ENCODE assay signal across 8 cellular contexts in the genomic region with DNA sequence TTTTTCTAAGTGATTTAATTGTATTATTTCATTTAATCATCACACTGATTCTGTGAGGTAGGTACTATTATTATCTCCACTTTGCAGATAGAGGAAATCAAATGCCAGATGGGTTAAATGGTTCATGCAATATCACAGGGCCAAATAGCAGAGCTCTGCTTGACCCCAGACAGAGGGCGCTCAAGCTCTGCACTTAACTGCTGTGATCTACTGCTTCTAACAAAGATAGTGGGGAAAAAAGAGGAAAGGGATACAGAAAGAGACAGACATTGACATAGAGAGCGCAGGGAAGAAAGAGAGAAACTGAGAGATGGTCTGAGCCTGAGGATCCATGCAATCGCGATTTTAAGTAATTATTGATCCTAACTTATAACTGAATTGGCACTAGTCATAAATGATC.
DNase-seq lines count a peak whose midpoint lies in the region; ATAC-seq, FAIRE-seq and TF ChIP-seq lines count a peak whose summit lies in the region.

No MANE protein-coding gene starts in this region.

- H4K20me1 ChIP-seq in GM12878 (ENCODE audit: control insufficient read depth, insufficient read depth): no peaks in the 10 kb centered on the region

- no peak for FAIRE-seq in GM12878 (lab: Jason Lieb, UNC)

- H3K9me3 ChIP-seq in BE2C (no peaks in the 10 kb centered on the region), GM12878 (replicated peaks; ENCODE audit: control insufficient read depth, insufficient read depth, low read length) (no peaks in the 10 kb centered on the region)

- H3K79me2 ChIP-seq in GM12878 (ENCODE audit: control insufficient read depth, insufficient read depth, low read length): no peaks in the 10 kb centered on the region

- H3K36me3 ChIP-seq in BE2C (no peaks in the 10 kb centered on the region), GM12878 (ENCODE audit: control insufficient read depth in 2 of 2, insufficient read depth in 2 of 2, low read length in 1 of 2) (no peaks in the 10 kb centered on the region)

- H3K9me3 Mint-ChIP-seq in stimulated activated effector memory CD8-positive, alpha-beta T cell treated with anti-CD3 and anti-CD28 coated beads, Interleukin-12 subunit alpha, Interleukin-12 subunit beta, amount 100 ng/mL, for 72 hours: peaks cover 2% of the 10 kb centered on the region

- no TSS peak for BruUV-seq in GM12878 (replicated peaks; lab: Mats Ljungman, UMichigan)

- H3K36me3 Mint-ChIP-seq in stimulated activated effector memory CD8-positive, alpha-beta T cell treated with anti-CD3 and anti-CD28 coated beads, Interleukin-12 subunit alpha, Interleukin-12 subunit beta, amount 100 ng/mL, for 72 hours: no peaks in the 10 kb centered on the region

- H3K4me1 ChIP-seq in BE2C (no peaks in the 10 kb centered on the region), GM12878 (ENCODE audit: control insufficient read depth, insufficient read depth, low read length) (no peaks in the 10 kb centered on the region)

- SMC1A ChIA-PET in GM12878 (lab: Charles Lee; ENCODE audit: uncharacterized antibody, unreplicated experiment): interaction anchor here (1.0 kb wide), 1 partner anchor 260 kb away, joined by 6 read pairs; no protein-coding TSS in a partner anchor

- H3K27ac ChIP-seq in GM12878 (ENCODE audit: control insufficient read depth, insufficient read depth): no peak overlapping the region

- RAD21 ChIA-PET in GM12878 (lab: Charles Lee; ENCODE audit: unreplicated experiment): interaction anchor here (1.0 kb wide), 2 partner anchors 260 to 818 kb away, joined by 4 to 6 read pairs; no protein-coding TSS in a partner anchor

- H3K4me3 Mint-ChIP-seq in stimulated activated effector memory CD8-positive, alpha-beta T cell treated with anti-CD3 and anti-CD28 coated beads, Interleukin-12 subunit alpha, Interleukin-12 subunit beta, amount 100 ng/mL, for 72 hours: no peak overlapping the region

- H3K27ac Mint-ChIP-seq in stimulated activated effector memory CD8-positive, alpha-beta T cell treated with anti-CD3 and anti-CD28 coated beads, Interleukin-12 subunit alpha, Interleukin-12 subunit beta, amount 100 ng/mL, for 72 hours: no peak overlapping the region

- no peak overlapping the region for H2AFZ ChIP-seq in GM12878 (ENCODE audit: control insufficient read depth, low read depth, low read length)

- intact Hi-C loops in GM12878 (cut with micrococcal nuclease; ENCODE audit: unreplicated experiment): loop anchor here (1.0 to 10.0 kb wide), 4 partner anchors 189 to 819 kb away; no protein-coding TSS in a partner anchor

- no peak overlapping the region for H3K9ac ChIP-seq in GM12878 (ENCODE audit: control insufficient read depth, insufficient read depth, low read length)

- no peaks in the 10 kb centered on the region for H3K27me3 ChIP-seq in BE2C
- no peaks in the 10 kb centered on the region for H3K27me3 ChIP-seq in GM12878 (replicated peaks in 1 of 2; ENCODE audit: control insufficient read depth in 2 of 2, insufficient read depth in 2 of 2, low read length in 1 of 2)

- no peaks in the 10 kb centered on the region for H3K4me1 Mint-ChIP-seq in stimulated activated effector memory CD8-positive, alpha-beta T cell treated with anti-CD3 and anti-CD28 coated beads, Interleukin-12 subunit alpha, Interleukin-12 subunit beta, amount 100 ng/mL, for 72 hours

- peak; percentile 59 for TF ChIP-seq CTCF in BE2C (IDR thresholded peaks at IDR 0.05; ENCODE audit: low read depth, low read length)
- TF ChIP-seq CTCF in GM12878 (IDR thresholded peaks at IDR 0.05 in 2 of 3, conservative IDR thresholded peaks at IDR 0.05 in 1 of 3; ENCODE audit: control insufficient read depth in 2 of 3, extremely low read depth in 1 of 3, insufficient read depth in 1 of 3, low read depth in 3 of 3, low read length in 3 of 3): peak; percentile 66 to 75 (median 66)

- CTCF ChIA-PET in GM12878 (lab: Yijun Ruan, JAX): interaction anchor here (0.6 to 6.4 kb wide), 7 partner anchors 10 to 820 kb away, joined by 3 to 66 read pairs (median 6); no protein-coding TSS in a partner anchor

- WGBS in GM12878 (ENCODE audit: insufficient coverage, insufficient replicate concordance, low lambda C conversion rate, missing lambda C conversion rate): 1% methylated on average over 4 of the region's 4 CpGs

- peak; percentile 79 for TF ChIP-seq RAD21 in GM12878 (IDR thresholded peaks at IDR 0.05; ENCODE audit: insufficient read depth, low read depth, low read length)

- DNase-seq in BE2C (peak; percentile 59), NCI-H748 (lab: John Stamatoyannopoulos, UW; ENCODE audit: unreplicated experiment) (peak; percentile 58), GM12878 (ENCODE audit: low read depth, low spot score) (no peak), iPS DF 19.7 (ENCODE audit: low read depth, low spot score) (peak; percentile 40), COLO668 (lab: John Stamatoyannopoulos, UW; ENCODE audit: unreplicated experiment) (no peak)
- DNase-seq in stimulated activated effector memory CD8-positive, alpha-beta T cell treated with anti-CD3 and anti-CD28 coated beads, Interleukin-12 subunit alpha, Interleukin-12 subunit beta, amount 100 ng/mL, for 72 hours (ENCODE audit: low spot score in 2 of 2): no peak

- TF ChIP-seq POLR2A in GM12878 (IDR thresholded peaks at IDR 0.05; ENCODE audit: low read depth, low read length): no peak

- H3K4me3 ChIP-seq in BE2C (ENCODE audit: low read depth, low read length) (no peak overlapping the region), GM12878 (no peak overlapping the region)

- no peak for TF ChIP-seq EP300 in GM12878 (IDR thresholded peaks at IDR 0.05; ENCODE audit: borderline replicate concordance in 1 of 2, control insufficient read depth in 1 of 2, low read depth in 2 of 2, low read length in 2 of 2)

- H3K4me2 ChIP-seq in GM12878 (ENCODE audit: control insufficient read depth, insufficient read depth): no peak overlapping the region

- peak; percentile 57 for ATAC-seq in GM18520 (IDR thresholded peaks at IDR 0.05; ENCODE audit: unreplicated experiment)
- ATAC-seq in HG03354 (IDR thresholded peaks at IDR 0.05; ENCODE audit: poor library complexity, severe bottlenecking, unreplicated experiment): peak; percentile 77
- peak; percentile 91 for ATAC-seq in GM12878
- peak; percentile 28 for ATAC-seq in stimulated activated effector memory CD8-positive, alpha-beta T cell treated with anti-CD3 and anti-CD28 coated beads, Interleukin-12 subunit alpha, Interleukin-12 subunit beta, amount 100 ng/mL, for 72 hours

- in situ Hi-C loops in GM12878 (cut with MboI): loop anchor here (5.0 to 10.0 kb wide), 2 partner anchors 259 to 821 kb away; no protein-coding TSS in a partner anchor

- POLR2A ChIA-PET in GM12878 (lab: Charles Lee): no interaction called here

TF ChIP-seq in GM12878, 131 proteins besides CTCF, POLR2A, EP300 and RAD21:
- no peak for TF ChIP-seq YY1 (IDR thresholded peaks at IDR 0.05; ENCODE audit: low read depth, low read length)
- no peak for TF ChIP-seq ZNF24 (IDR thresholded peaks at IDR 0.05)
- TF ChIP-seq SMC3 (IDR thresholded peaks at IDR 0.05; ENCODE audit: borderline replicate concordance, low read length): peak; percentile 61

Comparison
In these comparisons a context has a peak if more than half of its experiments do, and no peak if none do; other contexts are left out.
1. DNase-seq: peak in BE2C (single experiment), NCI-H748 (single experiment) and iPS DF 19.7 (single experiment); none in GM12878 (single experiment), stimulated activated effector memory CD8-positive, alpha-beta T cell treated with anti-CD3 and anti-CD28 coated beads, Interleukin-12 subunit alpha, Interleukin-12 subunit beta, amount 100 ng/mL, for 72 hours (0 of 2) and COLO668 (single experiment).
2. ATAC-seq: peak in every context shown above with its lines; median percentile 91 in GM12878; 77 in HG03354; 57 in GM18520; 28 in stimulated activated effector memory CD8-positive, alpha-beta T cell treated with anti-CD3 and anti-CD28 coated beads, Interleukin-12 subunit alpha, Interleukin-12 subunit beta, amount 100 ng/mL, for 72 hours.